In genomic region chr3:180594631-180595348, GRCh38 we compare ENCODE assay signal across 9 cellular contexts. TPM values are rescaled to one million over a fixed set of nuclear protein-coding genes. Genes with fewer than 3 reads are reported as not detected.
DNase-seq lines count a peak whose midpoint lies in the region; ATAC-seq and TF ChIP-seq lines count a peak whose summit lies in the region.
"Had no signal": no experiment of that assay in that cellular context is flagged by ENCODE, and none has a peak within 500 bp of the region (broad histone marks: within the 10 kb centered on the region; RNA-seq: fewer than 3 reads in every experiment).

No MANE protein-coding gene starts in this region.

- TF ChIP-seq POLR2A in adrenal gland (IDR thresholded peaks at IDR 0.05) (no peak), esophagus muscularis mucosa (IDR thresholded peaks at IDR 0.05; ENCODE audit: low read depth) (no peak)

- intact Hi-C loops in adrenal gland (cut with DNase I), result no loop called here
- intact Hi-C loops in esophagus muscularis mucosa (cut with DNase I), result loop anchor here (5.0 kb wide), 1 partner anchor 667 kb away; no protein-coding TSS in a partner anchor
- intact Hi-C loops in mucosa of descending colon (cut with DNase I, micrococcal nuclease), result no loop called here

- H3K4me1 Mint-ChIP-seq in neural crest cell, result no peaks in the 10 kb centered on the region
- H3K4me1 Mint-ChIP-seq: activated B cell treated with CpG ODN at 0.5 μM for 24 hours had no signal

- no peaks in the 10 kb centered on the region for H3K4me1 ChIP-seq in adrenal gland (replicated peaks in 1 of 2)
- H3K4me1 ChIP-seq in esophagus muscularis mucosa, result no peaks in the 10 kb centered on the region
- no peaks in the 10 kb centered on the region for H3K4me1 ChIP-seq in mucosa of descending colon (ENCODE audit: low read depth)

- DNase-seq in GM12865 (ENCODE audit: low read depth) (peak; percentile 50), H7 (peak; percentile 29), NCI-H1694 (lab: John Stamatoyannopoulos, UW) (peak; percentile 17), adrenal gland (no peak), neural crest cell (ENCODE audit: low read depth, low spot score) (no peak), esophagus muscularis mucosa (ENCODE audit: extremely low spot score) (no peak), mucosa of descending colon (no peak)
- DNase-seq in activated CD8-positive, alpha-beta memory T cell treated with anti-CD3 and anti-CD28 coated beads, Interleukin-2, amount 50 U/mL, for 4 hours, result no peak
- DNase-seq: activated B cell treated with CpG ODN at 0.5 μM for 24 hours had no signal

- H3K27me3 ChIP-seq in H7 (ENCODE audit: control insufficient read depth, insufficient read depth, low read length), result no peaks in the 10 kb centered on the region; the same call in 1 of the 2 replicates
- H3K27me3 ChIP-seq in adrenal gland, result no peaks in the 10 kb centered on the region
- peaks cover 0 to 18% (median 0%) of the 10 kb centered on the region in 4 donors for H3K27me3 ChIP-seq in esophagus muscularis mucosa

- H3K27ac ChIP-seq in adrenal gland (no peak overlapping the region), esophagus muscularis mucosa (replicated peaks in 1 of 4) (no peak overlapping the region)

- H3K36me3 ChIP-seq in H7 (replicated peaks; ENCODE audit: control insufficient read depth, insufficient read depth, low read length) (no peaks in the 10 kb centered on the region), adrenal gland (replicated peaks in 1 of 2) (no peaks in the 10 kb centered on the region), esophagus muscularis mucosa (no peaks in the 10 kb centered on the region), mucosa of descending colon (ENCODE audit: low read depth) (no peaks in the 10 kb centered on the region)

- TF ChIP-seq EP300 in esophagus muscularis mucosa (IDR thresholded peaks at IDR 0.05), result no peak

- peaks cover 3% of the 10 kb centered on the region for H3K9me3 Mint-ChIP-seq in neural crest cell
- H3K9me3 Mint-ChIP-seq: activated B cell treated with CpG ODN at 0.5 μM for 24 hours had no signal

- peak; percentile 43 for TF ChIP-seq CTCF in GM12865 (IDR thresholded peaks at IDR 0.05; ENCODE audit: insufficient read depth, low read depth, low read length, missing control alignments)
- peak in 5 of 6 experiments; percentile 26 to 47 (median 37) for TF ChIP-seq CTCF in adrenal gland (IDR thresholded peaks at IDR 0.05)
- peak; percentile 70 for TF ChIP-seq CTCF in neural crest cell (conservative IDR thresholded peaks at IDR 0.05)
- TF ChIP-seq CTCF in esophagus muscularis mucosa (IDR thresholded peaks at IDR 0.05), result peak in 1 of 3 experiments; percentile 13
- no peak for TF ChIP-seq CTCF in mucosa of descending colon (IDR thresholded peaks at IDR 0.05)

- no peak overlapping the region for H3K27ac Mint-ChIP-seq in neural crest cell (ENCODE audit: unreplicated experiment)
- H3K27ac Mint-ChIP-seq: activated B cell treated with CpG ODN at 0.5 μM for 24 hours had no signal

- H3K4me3 ChIP-seq in GM12865 (ENCODE audit: low read depth, low read length) (no peak overlapping the region), H7 (ENCODE audit: insufficient read depth, low read depth, low read length) (no peak overlapping the region), adrenal gland (no peak overlapping the region), esophagus muscularis mucosa (no peak overlapping the region), mucosa of descending colon (no peak overlapping the region)

- no peaks in the 10 kb centered on the region for H3K36me3 Mint-ChIP-seq in neural crest cell (ENCODE audit: low read depth)

- H3K27me3 Mint-ChIP-seq in neural crest cell (ENCODE audit: low read depth), result peaks cover 38% of the 10 kb centered on the region

- no peak overlapping the region for H3K4me3 Mint-ChIP-seq in neural crest cell
- H3K4me3 Mint-ChIP-seq: activated B cell treated with CpG ODN at 0.5 μM for 24 hours had no signal

- no peaks in the 10 kb centered on the region for H3K9me3 ChIP-seq in adrenal gland (replicated peaks in 1 of 3)
- no peaks in the 10 kb centered on the region for H3K9me3 ChIP-seq in esophagus muscularis mucosa
- H3K9me3 ChIP-seq in mucosa of descending colon, result no peaks in the 10 kb centered on the region

- ATAC-seq in mucosa of descending colon, result no peak

RNA-seq across cellular contexts. Expression of gene TTC14, which starts 7.2 kb away (rescaled TPM):
- total RNA-seq in H7 (2014; rRNA removed; shearing (Covaris generic)), result 15.1 and 15.6 TPM in 2 replicates
- 10 to 100 TPM; 18.9 to 44.1 (median 29.9) TPM for total RNA-seq in adrenal gland
- 10 to 100 TPM; 15.3 to 41.7 (median 25.0) TPM for polyA plus RNA-seq in adrenal gland
- total RNA-seq in neural crest cell, result 39.2 and 41.1 TPM in 2 replicates
- 10 to 100 TPM; 19.7 to 50.8 (median 40.1) TPM for total RNA-seq in esophagus muscularis mucosa
- 10 to 100 TPM; 27.2 to 46.0 (median 46.0) TPM for total RNA-seq in mucosa of descending colon

Comparison
In these comparisons a context has a peak if more than half of its experiments do, and no peak if none do; other contexts are left out.
1. DNase-seq: peak in GM12865 (single experiment), H7 (single experiment) and NCI-H1694 (single experiment); none in adrenal gland (0 of 7), neural crest cell (single experiment), esophagus muscularis mucosa (single experiment), activated CD8-positive, alpha-beta memory T cell treated with anti-CD3 and anti-CD28 coated beads, Interleukin-2, amount 50 U/mL, for 4 hours (single experiment) and mucosa of descending colon (0 of 3).